11 cellular contexts compared by ENCODE assay signal in the genomic region with DNA sequence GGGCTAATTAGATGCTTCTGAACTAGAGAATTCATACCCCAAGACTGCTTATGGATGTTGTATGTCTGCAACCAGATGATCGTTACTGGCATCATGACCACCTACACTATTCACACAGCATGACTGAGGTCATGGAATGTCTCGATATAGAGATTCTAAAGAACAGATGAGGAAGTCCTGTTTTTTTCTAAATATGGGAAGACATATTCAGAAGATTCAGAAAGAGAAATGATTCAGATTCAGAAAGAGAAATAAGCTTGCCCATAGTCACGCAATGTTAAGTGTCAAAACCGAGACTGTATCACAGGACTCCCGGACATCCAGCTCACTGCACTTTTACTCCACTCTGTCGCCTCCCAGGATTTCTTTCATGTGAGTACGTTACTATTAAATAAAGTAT.
A peak's percentile ranks its signal among the peaks of the same experiment; 100 is the strongest.
DNase-seq lines count a peak whose midpoint lies in the region; ATAC-seq and TF ChIP-seq lines count a peak whose summit lies in the region.
"Had no signal": no experiment of that assay in that cellular context is flagged by ENCODE, and none has a peak within 500 bp of the region (broad histone marks: within the 10 kb centered on the region; RNA-seq: fewer than 3 reads in every experiment).

No MANE protein-coding gene starts in this region.

- peak overlapping the region; percentile 63 for H3K4me3 Mint-ChIP-seq in activated naive CD8-positive, alpha-beta T cell treated with anti-CD3 and anti-CD28 coated beads, Interleukin-2, amount 50 U/mL, for 24 hours
- no peak overlapping the region for H3K4me3 Mint-ChIP-seq in Calu3 (ENCODE audit: low read depth, unreplicated experiment)
- H3K4me3 Mint-ChIP-seq: central memory CD8-positive, alpha-beta T cell had no signal

- ATAC-seq in GM18505 (IDR thresholded peaks at IDR 0.05; ENCODE audit: unreplicated experiment) (peak; percentile 64), GM19351 (IDR thresholded peaks at IDR 0.05; ENCODE audit: unreplicated experiment) (peak; percentile 61), HG03045 (IDR thresholded peaks at IDR 0.05; ENCODE audit: unreplicated experiment) (peak; percentile 68)
- peak; percentile 46 for ATAC-seq in activated naive CD8-positive, alpha-beta T cell treated with anti-CD3 and anti-CD28 coated beads, Interleukin-2, amount 50 U/mL, for 24 hours
- ATAC-seq: pancreas had no signal

- peaks cover 2% of the 10 kb centered on the region for H3K27me3 Mint-ChIP-seq in activated naive CD8-positive, alpha-beta T cell treated with anti-CD3 and anti-CD28 coated beads, Interleukin-2, amount 50 U/mL, for 24 hours
- H3K27me3 Mint-ChIP-seq in Calu3 (ENCODE audit: unreplicated experiment) = no peaks in the 10 kb centered on the region
- H3K27me3 Mint-ChIP-seq: central memory CD8-positive, alpha-beta T cell had no signal

- no peak for TF ChIP-seq CTCF in Calu3 (IDR thresholded peaks at IDR 0.05; ENCODE audit: unreplicated experiment)

- BruUV-seq in Calu3 (replicated peaks; lab: Mats Ljungman, UMichigan) = no TSS peak

- no peak for TF ChIP-seq POLR2A in GM18505 (IDR thresholded peaks at IDR 0.05; ENCODE audit: borderline replicate concordance, extremely low read depth, insufficient read depth, insufficient read length)

- no peaks in the 10 kb centered on the region for H3K36me3 Mint-ChIP-seq in activated naive CD8-positive, alpha-beta T cell treated with anti-CD3 and anti-CD28 coated beads, Interleukin-2, amount 50 U/mL, for 24 hours (ENCODE audit: low read depth)
- H3K36me3 Mint-ChIP-seq in Calu3 (ENCODE audit: insufficient read depth, unreplicated experiment) = peaks cover 10% of the 10 kb centered on the region

- H3K4me1 Mint-ChIP-seq in activated naive CD8-positive, alpha-beta T cell treated with anti-CD3 and anti-CD28 coated beads, Interleukin-2, amount 50 U/mL, for 24 hours = peaks cover 51% of the 10 kb centered on the region
- peaks cover 36% of the 10 kb centered on the region for H3K4me1 Mint-ChIP-seq in Calu3 (ENCODE audit: low read depth, unreplicated experiment)

- CTCF ChIA-PET in Calu3 (lab: Charles Lee) = interaction anchor here (1.5 kb wide), 1 partner anchor 8 kb away, joined by 4 read pairs; no protein-coding TSS in a partner anchor

- no peaks in the 10 kb centered on the region for H3K9me3 Mint-ChIP-seq in activated naive CD8-positive, alpha-beta T cell treated with anti-CD3 and anti-CD28 coated beads, Interleukin-2, amount 50 U/mL, for 24 hours
- no peaks in the 10 kb centered on the region for H3K9me3 Mint-ChIP-seq in Calu3 (ENCODE audit: low read depth, unreplicated experiment)
- H3K9me3 Mint-ChIP-seq: central memory CD8-positive, alpha-beta T cell had no signal

- no peak for DNase-seq in activated naive CD8-positive, alpha-beta T cell treated with anti-CD3 and anti-CD28 coated beads, Interleukin-2, amount 50 U/mL, for 24 hours
- DNase-seq in NCI-H524 treated with DMSO at 0.1 percent for 48 hours (lab: John Stamatoyannopoulos, UW) = no peak
- no peak for DNase-seq in anterior cingulate cortex (lab: John Stamatoyannopoulos, UW)
- DNase-seq in Calu3 = no peak
- DNase-seq in activated CD8-positive, alpha-beta memory T cell treated with anti-CD3 and anti-CD28 coated beads, Interleukin-2, amount 50 U/mL, for 48 hours = no peak
- DNase-seq: pancreas; stimulated activated CD4-positive, alpha-beta T cell treated with anti-CD3 and anti-CD28 coated beads, Interleukin-4, amount 100 ng/mL, for 1 hour had no signal

- peak overlapping the region; percentile 70 for H3K27ac Mint-ChIP-seq in activated naive CD8-positive, alpha-beta T cell treated with anti-CD3 and anti-CD28 coated beads, Interleukin-2, amount 50 U/mL, for 24 hours
- H3K27ac Mint-ChIP-seq in Calu3 (ENCODE audit: unreplicated experiment) = no peak overlapping the region

- intact Hi-C loops in Calu3 (cut with micrococcal nuclease; ENCODE audit: unreplicated experiment) = no loop called here
